Comparison of ENCODE assay signal across 10 cellular contexts in genomic region chr15:83747050-83747717, GRCh38.
DNase-seq lines count a peak whose midpoint lies in the region; ATAC-seq and FAIRE-seq lines count a peak whose summit lies in the region.
"Had no signal": no experiment of that assay in that cellular context is flagged by ENCODE, and none has a peak within 500 bp of the region (broad histone marks: within the 10 kb centered on the region; RNA-seq: fewer than 3 reads in every experiment).

No MANE protein-coding gene starts in this region.

- no peak overlapping the region for H3K27ac Mint-ChIP-seq in activated naive CD4-positive, alpha-beta T cell treated with anti-CD3 and anti-CD28 coated beads for 36 hours
- H3K27ac Mint-ChIP-seq: activated naive CD8-positive, alpha-beta T cell treated with anti-CD3 and anti-CD28 coated beads, Interleukin-2, amount 10 ng/mL, durations not matched to agents 7 days and 5 days had no signal

- H3K27ac ChIP-seq in SJCRH30: no peak overlapping the region
- peak overlapping the region; percentile 77 for H3K27ac ChIP-seq in rectal smooth muscle tissue (ENCODE audit: low read depth, low read length)

- no peaks in the 10 kb centered on the region for H3K27me3 ChIP-seq in SJCRH30
- no peaks in the 10 kb centered on the region for H3K27me3 ChIP-seq in rectal smooth muscle tissue (ENCODE audit: control insufficient read depth, insufficient read depth, low read length)

- H3K4me1 ChIP-seq in SJCRH30 (no peaks in the 10 kb centered on the region), rectal smooth muscle tissue (ENCODE audit: control insufficient read depth, insufficient read depth, low read length) (peaks cover 14% of the 10 kb centered on the region)

- H3K9me3 ChIP-seq in SJCRH30 (replicated peaks): no peaks in the 10 kb centered on the region

- H3K4me3 ChIP-seq in SJCRH30 (peak overlapping the region; percentile 28), rectal smooth muscle tissue (ENCODE audit: low read length) (peak overlapping the region; percentile 36)

- FAIRE-seq in frontal cortex (lab: Jason Lieb, UNC): no peak

- ATAC-seq in HG02678 (IDR thresholded peaks at IDR 0.05; ENCODE audit: unreplicated experiment): no peak

- no peaks in the 10 kb centered on the region for H3K36me3 ChIP-seq in SJCRH30
- H3K36me3 ChIP-seq in rectal smooth muscle tissue (ENCODE audit: control insufficient read depth, insufficient read depth, low read length): no peaks in the 10 kb centered on the region

- no peak overlapping the region for H3K4me3 Mint-ChIP-seq in activated naive CD4-positive, alpha-beta T cell treated with anti-CD3 and anti-CD28 coated beads for 36 hours
- H3K4me3 Mint-ChIP-seq: activated naive CD8-positive, alpha-beta T cell treated with anti-CD3 and anti-CD28 coated beads, Interleukin-2, amount 10 ng/mL, durations not matched to agents 7 days and 5 days had no signal

- DNase-seq in ELF-1 (ENCODE audit: low read depth, low spot score) (peak; percentile 12), SJCRH30 (peak; percentile 44 to 68), frontal cortex (ENCODE audit: low spot score in 2 of 2) (peak; percentile 14 to 38), cortex of kidney (lab: John Stamatoyannopoulos, UW) (no peak), NCI-H510A (lab: John Stamatoyannopoulos, UW) (no peak)
- no peak for DNase-seq in activated naive CD4-positive, alpha-beta T cell treated with anti-CD3 and anti-CD28 coated beads for 36 hours
- DNase-seq: activated naive CD8-positive, alpha-beta T cell treated with anti-CD3 and anti-CD28 coated beads, Interleukin-2, amount 10 ng/mL, durations not matched to agents 7 days and 5 days; NCI-H2171 treated with DMSO at 0.1 percent for 48 hours had no signal

- peaks cover 3% of the 10 kb centered on the region for H3K27me3 Mint-ChIP-seq in activated naive CD4-positive, alpha-beta T cell treated with anti-CD3 and anti-CD28 coated beads for 36 hours (ENCODE audit: low read depth)

- H3K36me3 Mint-ChIP-seq in activated naive CD4-positive, alpha-beta T cell treated with anti-CD3 and anti-CD28 coated beads for 36 hours (ENCODE audit: low read depth): no peaks in the 10 kb centered on the region
- H3K36me3 Mint-ChIP-seq: activated naive CD8-positive, alpha-beta T cell treated with anti-CD3 and anti-CD28 coated beads, Interleukin-2, amount 10 ng/mL, durations not matched to agents 7 days and 5 days had no signal

- CTCF ChIA-PET in activated naive CD4-positive, alpha-beta T cell treated with anti-CD3 and anti-CD28 coated beads for 36 hours (lab: Charles Lee): no interaction called here

- H3K9ac ChIP-seq in rectal smooth muscle tissue (ENCODE audit: low read length): no peak overlapping the region

- H3K4me1 Mint-ChIP-seq in activated naive CD4-positive, alpha-beta T cell treated with anti-CD3 and anti-CD28 coated beads for 36 hours (ENCODE audit: low read depth): no peaks in the 10 kb centered on the region

- intact Hi-C loops in activated naive CD4-positive, alpha-beta T cell treated with anti-CD3 and anti-CD28 coated beads for 36 hours (cut with micrococcal nuclease): no loop called here

- no peaks in the 10 kb centered on the region for H3K9me3 Mint-ChIP-seq in activated naive CD4-positive, alpha-beta T cell treated with anti-CD3 and anti-CD28 coated beads for 36 hours

Comparison
In these comparisons a context has a peak if more than half of its experiments do, and no peak if none do; other contexts are left out.
1. DNase-seq: peak in ELF-1 (single experiment), SJCRH30 (2 of 2) and frontal cortex (2 of 2); none in cortex of kidney (single experiment), NCI-H510A (single experiment) and activated naive CD4-positive, alpha-beta T cell treated with anti-CD3 and anti-CD28 coated beads for 36 hours (single experiment).